Comparison of ENCODE assay signal across 16 cellular contexts in genomic region chr16:48413291-48413690, GRCh38. TPM values are rescaled to one million over a fixed set of nuclear protein-coding genes. Genes with fewer than 3 reads are reported as not detected.
DNase-seq lines count a peak whose midpoint lies in the region; ATAC-seq and TF ChIP-seq lines count a peak whose summit lies in the region.
"Had no signal": no experiment of that assay in that cellular context is flagged by ENCODE, and none has a peak within 500 bp of the region (broad histone marks: within the 10 kb centered on the region; RNA-seq: fewer than 3 reads in every experiment).

No MANE protein-coding gene starts in this region.

- TF ChIP-seq RAD21 in IMR-90 (IDR thresholded peaks at IDR 0.05; ENCODE audit: low read length), result no peak

- in situ Hi-C loops in IMR-90 (cut with MboI; ENCODE audit: low sequenced_read_pairs), result no loop called here

- peak overlapping the region; percentile 40; the same call in 1 of the 2 replicates for H3K4ac ChIP-seq in IMR-90 (ENCODE audit: low read depth, low read length)

- peak; percentile 44 for DNase-seq in DMS153 (lab: John Stamatoyannopoulos, UW)
- no peak for DNase-seq in DMS153 treated with DMSO at 0.1 percent for 48 hours (lab: John Stamatoyannopoulos, UW; ENCODE audit: unreplicated experiment)
- no peak for DNase-seq in IMR-90
- DNase-seq in NCI-H526 (lab: John Stamatoyannopoulos, UW), result peak; percentile 79 to 84
- no peak for DNase-seq in T-helper 2 cell treated with Interferon-gamma antibody and Interleukin-4, amounts not matched to agents 5 μg/mL and 100 μg/mL, for 36 hours (ENCODE audit: low spot score)
- DNase-seq in NCI-H524 treated with DMSO at 0.1 percent for 48 hours (lab: John Stamatoyannopoulos, UW), result no peak
- DNase-seq in hippocampal formation (lab: John Stamatoyannopoulos, UW), result no peak
- DNase-seq: 8988T, C1 segment of cervical spinal cord, Caco-2, NCI-H1048, NCI-H1694 treated with DMSO at 0.1 percent for 48 hours, NCI-H2171 treated with DMSO at 0.1 percent for 48 hours, SW 1271 had no signal

- peaks cover 14% of the 10 kb centered on the region for H3K4me1 ChIP-seq in IMR-90 (ENCODE audit: control insufficient read depth, insufficient read depth, low read length)

- H3K9me3 ChIP-seq in IMR-90 (ENCODE audit: control insufficient read depth, insufficient read depth, low read length), result no peaks in the 10 kb centered on the region
- H3K9me3 ChIP-seq: Caco-2 had no signal

- no peak overlapping the region for H3K27ac ChIP-seq in IMR-90 (ENCODE audit: insufficient read depth, low read length)

- H3K18ac ChIP-seq in IMR-90 (ENCODE audit: low read depth, low read length), result no peak overlapping the region

- POLR2A ChIA-PET in IMR-90 (lab: Charles Lee; ENCODE audit: unreplicated experiment), result no interaction called here

- H3K79me1 ChIP-seq in IMR-90 (ENCODE audit: low read depth in 1 of 2, low read length in 2 of 2), result no peaks in the 10 kb centered on the region

- dilution Hi-C loops in IMR-90 (cut with HindIII; ENCODE audit: low sequenced_read_pairs, unreplicated experiment), result no loop called here

- H3K9me1 ChIP-seq in IMR-90 (ENCODE audit: insufficient read depth, low read length), result peaks cover 7% of the 10 kb centered on the region; the same call in 1 of the 2 replicates

- no peak overlapping the region for H4K91ac ChIP-seq in IMR-90 (ENCODE audit: insufficient read depth, low read depth, low read length)

- no CpG with 5 or more reads among the region's 2 CpGs for WGBS in IMR-90 (ENCODE audit: extremely low coverage in 2 of 2, insufficient read length in 1 of 2), 2 experiments

- H3K36me3 ChIP-seq in IMR-90 (ENCODE audit: control insufficient read depth, insufficient read depth, low read length), result no peaks in the 10 kb centered on the region

- H3K36me3 Mint-ChIP-seq in activated T-helper 17 cell treated with anti-CD3 and anti-CD28 coated beads, Interleukin-2, amount 50 U/mL, for 72 hours (ENCODE audit: low read depth), result no peaks in the 10 kb centered on the region
- H3K36me3 Mint-ChIP-seq in T-helper 2 cell treated with Interferon-gamma antibody and Interleukin-4, amounts not matched to agents 5 μg/mL and 100 μg/mL, for 36 hours (ENCODE audit: low read depth), result no peaks in the 10 kb centered on the region

- H3K14ac ChIP-seq in IMR-90 (replicated peaks; ENCODE audit: low read depth, low read length), result no peak overlapping the region

- no peak overlapping the region for H4K5ac ChIP-seq in IMR-90 (ENCODE audit: low read depth, low read length)

- no peak for ATAC-seq in IMR-90 (ENCODE audit: low read depth)
- no peak for ATAC-seq in activated T-helper 17 cell treated with anti-CD3 and anti-CD28 coated beads, Interleukin-2, amount 50 U/mL, for 72 hours (replicated peaks)
- ATAC-seq: GM23338 had no signal

- no peak overlapping the region for H2BK15ac ChIP-seq in IMR-90 (ENCODE audit: low read depth, low read length)

- CTCF ChIA-PET in IMR-90 (lab: Yijun Ruan, JAX), result no interaction called here

- H3K27ac Mint-ChIP-seq in activated T-helper 17 cell treated with anti-CD3 and anti-CD28 coated beads, Interleukin-2, amount 50 U/mL, for 72 hours, result no peak overlapping the region
- no peak overlapping the region for H3K27ac Mint-ChIP-seq in T-helper 2 cell treated with Interferon-gamma antibody and Interleukin-4, amounts not matched to agents 5 μg/mL and 100 μg/mL, for 36 hours
- H3K27ac Mint-ChIP-seq: GM23338 had no signal

- BruUV-seq in IMR-90 (replicated peaks; lab: Mats Ljungman, UMichigan), result no TSS peak

- H2AFZ ChIP-seq in IMR-90 (replicated peaks; ENCODE audit: low read length, poor library complexity), result no peak overlapping the region

- H3K4me3 Mint-ChIP-seq in activated T-helper 17 cell treated with anti-CD3 and anti-CD28 coated beads, Interleukin-2, amount 50 U/mL, for 72 hours, result peak overlapping the region; percentile 42
- H3K4me3 Mint-ChIP-seq in T-helper 2 cell treated with Interferon-gamma antibody and Interleukin-4, amounts not matched to agents 5 μg/mL and 100 μg/mL, for 36 hours, result no peak overlapping the region
- H3K4me3 Mint-ChIP-seq: GM23338 had no signal

- TF ChIP-seq CTCF in IMR-90 (conservative IDR thresholded peaks at IDR 0.05; ENCODE audit: low read depth, low read length), result no peak

- no peak overlapping the region for H3K9ac ChIP-seq in IMR-90 (ENCODE audit: low read depth, low read length)

- H3K56ac ChIP-seq in IMR-90 (ENCODE audit: extremely low read depth, insufficient read depth, low read length), result no peak overlapping the region

- peaks cover 5% of the 10 kb centered on the region for H3K4me1 Mint-ChIP-seq in activated T-helper 17 cell treated with anti-CD3 and anti-CD28 coated beads, Interleukin-2, amount 50 U/mL, for 72 hours
- H3K4me1 Mint-ChIP-seq in T-helper 2 cell treated with Interferon-gamma antibody and Interleukin-4, amounts not matched to agents 5 μg/mL and 100 μg/mL, for 36 hours (ENCODE audit: low read depth), result peaks cover 3% of the 10 kb centered on the region
- H3K4me1 Mint-ChIP-seq: GM23338 had no signal

- no peak overlapping the region for H2BK20ac ChIP-seq in IMR-90 (ENCODE audit: low read depth, low read length)

- H2AK5ac ChIP-seq in IMR-90 (ENCODE audit: low read depth, low read length), result no peak overlapping the region; the same call in 1 of the 2 replicates

- H4K8ac ChIP-seq in IMR-90 (ENCODE audit: low read depth in 2 of 2, low read length in 2 of 2), result no peak overlapping the region

- no peaks in the 10 kb centered on the region for H3K27me3 ChIP-seq in IMR-90 (ENCODE audit: control insufficient read depth, insufficient read depth, low read length)

- H3K4me2 ChIP-seq in IMR-90 (ENCODE audit: low read depth, low read length), result no peak overlapping the region
- H3K4me2 ChIP-seq: GM23338 had no signal

- H2AK9ac ChIP-seq in IMR-90 (replicated peaks; ENCODE audit: low read depth, low read length, poor library complexity), result no peak overlapping the region

- no peaks in the 10 kb centered on the region for H3K9me3 Mint-ChIP-seq in activated T-helper 17 cell treated with anti-CD3 and anti-CD28 coated beads, Interleukin-2, amount 50 U/mL, for 72 hours
- no peaks in the 10 kb centered on the region for H3K9me3 Mint-ChIP-seq in T-helper 2 cell treated with Interferon-gamma antibody and Interleukin-4, amounts not matched to agents 5 μg/mL and 100 μg/mL, for 36 hours

- no peak overlapping the region for H3K4me3 ChIP-seq in IMR-90 (ENCODE audit: insufficient read depth, low read depth, low read length)
- H3K4me3 ChIP-seq: GM23338 had no signal

- H2BK5ac ChIP-seq in IMR-90 (ENCODE audit: low read depth, low read length, poor library complexity, severe bottlenecking), result no peak overlapping the region

- no peaks in the 10 kb centered on the region for H3K27me3 Mint-ChIP-seq in activated T-helper 17 cell treated with anti-CD3 and anti-CD28 coated beads, Interleukin-2, amount 50 U/mL, for 72 hours
- H3K27me3 Mint-ChIP-seq in T-helper 2 cell treated with Interferon-gamma antibody and Interleukin-4, amounts not matched to agents 5 μg/mL and 100 μg/mL, for 36 hours (ENCODE audit: low read depth), result peaks cover 2% of the 10 kb centered on the region

- intact Hi-C loops in IMR-90 (cut with micrococcal nuclease), result no loop called here

- no peaks in the 10 kb centered on the region for H4K20me1 ChIP-seq in IMR-90 (ENCODE audit: insufficient read depth, low read length)

- no peak overlapping the region for H3K23ac ChIP-seq in IMR-90 (ENCODE audit: low read depth, low read length)

- H2BK120ac ChIP-seq in IMR-90 (ENCODE audit: low read depth, low read length), result peak overlapping the region; percentile 33; the same call in 1 of the 2 replicates

- no peak for TF ChIP-seq POLR2A in IMR-90 (IDR thresholded peaks at IDR 0.05; ENCODE audit: low read depth, low read length)

TF ChIP-seq in IMR-90, 13 proteins besides CTCF, POLR2A, EP300 and RAD21:
- TF ChIP-seq FOS (IDR thresholded peaks at IDR 0.05; ENCODE audit: low read depth, low read length) (no peak), RFX5 (IDR thresholded peaks at IDR 0.05; ENCODE audit: low read depth, low read length) (no peak), MAZ (IDR thresholded peaks at IDR 0.05; ENCODE audit: borderline replicate concordance, low read depth, low read length) (no peak), CHD1 (IDR thresholded peaks at IDR 0.05; ENCODE audit: low read depth, low read length) (no peak), BHLHE40 (IDR thresholded peaks at IDR 0.05; ENCODE audit: low read depth, low read length) (no peak), SMC3 (IDR thresholded peaks at IDR 0.05; ENCODE audit: low read depth, low read length) (no peak)
- TF ChIP-seq, protein P1, sequence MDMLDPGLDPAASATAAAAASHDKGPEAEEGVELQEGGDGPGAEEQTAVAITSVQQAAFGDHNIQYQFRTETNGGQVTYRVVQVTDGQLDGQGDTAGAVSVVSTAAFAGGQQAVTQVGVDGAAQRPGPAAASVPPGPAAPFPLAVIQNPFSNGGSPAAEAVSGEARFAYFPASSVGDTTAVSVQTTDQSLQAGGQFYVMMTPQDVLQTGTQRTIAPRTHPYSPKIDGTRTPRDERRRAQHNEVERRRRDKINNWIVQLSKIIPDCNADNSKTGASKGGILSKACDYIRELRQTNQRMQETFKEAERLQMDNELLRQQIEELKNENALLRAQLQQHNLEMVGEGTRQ (IDR thresholded peaks at IDR 0.05; ENCODE audit: low read depth, low read length), result no peak
- TF ChIP-seq, protein P2, sequence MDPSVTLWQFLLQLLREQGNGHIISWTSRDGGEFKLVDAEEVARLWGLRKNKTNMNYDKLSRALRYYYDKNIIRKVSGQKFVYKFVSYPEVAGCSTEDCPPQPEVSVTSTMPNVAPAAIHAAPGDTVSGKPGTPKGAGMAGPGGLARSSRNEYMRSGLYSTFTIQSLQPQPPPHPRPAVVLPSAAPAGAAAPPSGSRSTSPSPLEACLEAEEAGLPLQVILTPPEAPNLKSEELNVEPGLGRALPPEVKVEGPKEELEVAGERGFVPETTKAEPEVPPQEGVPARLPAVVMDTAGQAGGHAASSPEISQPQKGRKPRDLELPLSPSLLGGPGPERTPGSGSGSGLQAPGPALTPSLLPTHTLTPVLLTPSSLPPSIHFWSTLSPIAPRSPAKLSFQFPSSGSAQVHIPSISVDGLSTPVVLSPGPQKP (IDR thresholded peaks at IDR 0.05; ENCODE audit: borderline replicate concordance, low read depth, low read length), result no peak

RNA-seq across cellular contexts. Expression of gene SIAH1, which starts 28.1 kb away (rescaled TPM):
- total RNA-seq in IMR-90 (2012; rRNA removed), result 16.9 and 17.7 TPM in 2 replicates
- polyA plus RNA-seq in IMR-90 (2012; rRNA removed), result 8.8 and 10.3 TPM in 2 replicates
- polyA plus RNA-seq in IMR-90 (2012; cell fraction: cytosol; rRNA removed), result 6.3 and 10.9 TPM in 2 replicates
- 8.6 and 22.7 TPM in 2 replicates for polyA plus RNA-seq in IMR-90 (2012; cell fraction: nucleus; rRNA removed; ENCODE audit: low replicate concordance)
- total RNA-seq in activated T-helper 17 cell treated with anti-CD3 and anti-CD28 coated beads, Interleukin-2, amount 50 U/mL, for 72 hours, result 10 to 100 TPM; 15.0 to 16.5 TPM

Comparison
In these comparisons a context has a peak if more than half of its experiments do, and no peak if none do; other contexts are left out.
1. DNase-seq: peak in DMS153 (single experiment) and NCI-H526 (2 of 2); none in DMS153 treated with DMSO at 0.1 percent for 48 hours (single experiment), IMR-90 (single experiment), T-helper 2 cell treated with Interferon-gamma antibody and Interleukin-4, amounts not matched to agents 5 μg/mL and 100 μg/mL, for 36 hours (single experiment), NCI-H524 treated with DMSO at 0.1 percent for 48 hours (single experiment) and hippocampal formation (0 of 2).